Comparison of ENCODE assay signal across 14 cellular contexts in genomic region chr18:11570770-11571169, GRCh38. TPM values are rescaled to one million over a fixed set of nuclear protein-coding genes. Genes with fewer than 3 reads are reported as not detected.
A peak's percentile ranks its signal among the peaks of the same experiment; 100 is the strongest.
DNase-seq lines count a peak whose midpoint lies in the region; ATAC-seq, FAIRE-seq and TF ChIP-seq lines count a peak whose summit lies in the region.
"Had no signal": no experiment of that assay in that cellular context is flagged by ENCODE, and none has a peak within 500 bp of the region (broad histone marks: within the 10 kb centered on the region; RNA-seq: fewer than 3 reads in every experiment).

No MANE protein-coding gene starts in this region.

- intact Hi-C loops in kidney (cut with DNase I) = no loop called here

- H3K9me3 Mint-ChIP-seq in endothelial cell (ENCODE audit: unreplicated experiment) = no peaks in the 10 kb centered on the region
- H3K9me3 Mint-ChIP-seq in activated T-helper 17 cell treated with anti-CD3 and anti-CD28 coated beads, Interleukin-2, amount 50 U/mL, for 72 hours = no peaks in the 10 kb centered on the region
- H3K9me3 Mint-ChIP-seq: activated naive CD4-positive, alpha-beta T cell treated with anti-CD3 and anti-CD28 coated beads, Interleukin-2, amount 50 U/mL, for 72 hours had no signal

- peak overlapping the region; percentile 36; the same call in 1 of the 3 replicates for H3K4me2 ChIP-seq in A549

- ATAC-seq in A549 = peak in 1 of 2 experiments; percentile 44; a peak in 1 of 6 replicates
- ATAC-seq in GM21717 (IDR thresholded peaks at IDR 0.05; ENCODE audit: unreplicated experiment) = no peak
- ATAC-seq in activated T-helper 17 cell treated with anti-CD3 and anti-CD28 coated beads, Interleukin-2, amount 50 U/mL, for 72 hours (replicated peaks) = no peak
- ATAC-seq in GM21515 (IDR thresholded peaks at IDR 0.05; ENCODE audit: unreplicated experiment) = no peak
- ATAC-seq: activated naive CD4-positive, alpha-beta T cell treated with anti-CD3 and anti-CD28 coated beads, Interleukin-2, amount 50 U/mL, for 72 hours had no signal

- TF ChIP-seq CTCF in A549 (IDR thresholded peaks at IDR 0.05) (peak; percentile 40), endothelial cell (IDR thresholded peaks at IDR 0.05; ENCODE audit: unreplicated experiment) (peak; percentile 40), kidney (IDR thresholded peaks at IDR 0.05; ENCODE audit: borderline replicate concordance, extremely low read depth, insufficient read depth) (no peak)

- TF ChIP-seq POLR2A in A549 (IDR thresholded peaks at IDR 0.05; ENCODE audit: low read length) = no peak

- H3K4me3 Mint-ChIP-seq in endothelial cell (ENCODE audit: unreplicated experiment) = no peak overlapping the region
- H3K4me3 Mint-ChIP-seq in activated T-helper 17 cell treated with anti-CD3 and anti-CD28 coated beads, Interleukin-2, amount 50 U/mL, for 72 hours = no peak overlapping the region

- DNase-seq in A549 (ENCODE audit: low read depth in 1 of 2, low spot score in 1 of 2) (peak in 1 of 2 experiments; percentile 21), EH (ENCODE audit: low read depth) (peak; percentile 10), NCI-H460 (ENCODE audit: extremely low read depth, low read depth) (peak; percentile 2), endothelial cell (ENCODE audit: low spot score) (no peak), kidney (no peak)
- DNase-seq: activated CD4-positive, CD25-positive, alpha-beta regulatory T cell; DMS79 treated with DMSO at 0.1 percent for 48 hours; stimulated activated CD8-positive, alpha-beta memory T cell treated with anti-CD3 and anti-CD28 coated beads, Interleukin-4, amount 100 ng/mL, for 48 hours had no signal

- FAIRE-seq in A549 (lab: Jason Lieb, UNC) (no peak), kidney (lab: Jason Lieb, UNC) (no peak)

- H3K9me3 ChIP-seq in A549 (no peaks in the 10 kb centered on the region), kidney (ENCODE audit: control insufficient read depth in 1 of 2, low read length in 2 of 2) (no peaks in the 10 kb centered on the region)

- no peaks in the 10 kb centered on the region for H3K36me3 Mint-ChIP-seq in endothelial cell (ENCODE audit: low read depth, unreplicated experiment)
- no peaks in the 10 kb centered on the region for H3K36me3 Mint-ChIP-seq in activated T-helper 17 cell treated with anti-CD3 and anti-CD28 coated beads, Interleukin-2, amount 50 U/mL, for 72 hours (ENCODE audit: low read depth)
- H3K36me3 Mint-ChIP-seq: activated naive CD4-positive, alpha-beta T cell treated with anti-CD3 and anti-CD28 coated beads, Interleukin-2, amount 50 U/mL, for 72 hours had no signal

- TF ChIP-seq EP300 in A549 (IDR thresholded peaks at IDR 0.05) = no peak

- H3K4me3 ChIP-seq in A549 = no peak overlapping the region
- no peak overlapping the region for H3K4me3 ChIP-seq in kidney (ENCODE audit: low read length in 2 of 2)

- H3K4me1 ChIP-seq in A549 (no peaks in the 10 kb centered on the region), kidney (ENCODE audit: control insufficient read depth in 1 of 2, insufficient read depth in 1 of 2, low read depth in 1 of 2, low read length in 2 of 2) (no peaks in the 10 kb centered on the region)

- no peaks in the 10 kb centered on the region for H3K4me1 Mint-ChIP-seq in endothelial cell (ENCODE audit: unreplicated experiment)
- H3K4me1 Mint-ChIP-seq in activated T-helper 17 cell treated with anti-CD3 and anti-CD28 coated beads, Interleukin-2, amount 50 U/mL, for 72 hours = no peaks in the 10 kb centered on the region

- H3K27ac ChIP-seq in A549 (no peak overlapping the region), kidney (ENCODE audit: low read depth in 2 of 2, low read length in 2 of 2) (no peak overlapping the region)
- H3K27ac ChIP-seq: epithelial cell of prostate had no signal

- peak; percentile 41; a peak in 4 of 5 replicates for TF ChIP-seq RAD21 in A549 (conservative IDR thresholded peaks at IDR 0.05 in 1 of 2, IDR thresholded peaks at IDR 0.05 in 1 of 2)

- POLR2A ChIA-PET in A549 (lab: Yijun Ruan, JAX) = no interaction called here

- peaks cover 2% of the 10 kb centered on the region for H3K27me3 Mint-ChIP-seq in endothelial cell (ENCODE audit: unreplicated experiment)
- H3K27me3 Mint-ChIP-seq in activated T-helper 17 cell treated with anti-CD3 and anti-CD28 coated beads, Interleukin-2, amount 50 U/mL, for 72 hours = peaks cover 3% of the 10 kb centered on the region

- H3K36me3 ChIP-seq in kidney (ENCODE audit: control insufficient read depth in 1 of 2, insufficient read depth in 2 of 2, low read length in 2 of 2) = no peaks in the 10 kb centered on the region

- H3K27ac Mint-ChIP-seq in endothelial cell (ENCODE audit: unreplicated experiment) = no peak overlapping the region
- H3K27ac Mint-ChIP-seq in activated T-helper 17 cell treated with anti-CD3 and anti-CD28 coated beads, Interleukin-2, amount 50 U/mL, for 72 hours = no peak overlapping the region
- H3K27ac Mint-ChIP-seq: activated naive CD4-positive, alpha-beta T cell treated with anti-CD3 and anti-CD28 coated beads, Interleukin-2, amount 50 U/mL, for 72 hours had no signal

- 12% methylated on average over 6 of the region's 6 CpGs for WGBS in A549 (ENCODE audit: missing lambda C conversion rate)

- no peak overlapping the region for H3K9ac ChIP-seq in kidney (ENCODE audit: low read length in 2 of 2)

- CTCF ChIA-PET in A549 (lab: Yijun Ruan, JAX) = interaction anchor here (0.9 to 2.2 kb wide), 8 partner anchors 9 to 416 kb away, joined by 3 to 10 read pairs (median 4); no protein-coding TSS in a partner anchor

TF ChIP-seq in A549, 52 proteins besides CTCF, POLR2A, EP300 and RAD21:
- 0 out of 3 replicates have a peak, but pooled peaks have one; percentile 6 for TF ChIP-seq SMC3 (IDR thresholded peaks at IDR 0.05)
- TF ChIP-seq CEBPB (IDR thresholded peaks at IDR 0.05) = no peak

RNA-seq across cellular contexts. Expression of gene SLC35G4, which starts 38.6 kb away (rescaled TPM):
- polyA plus RNA-seq in A549 (2011; rRNA removed) (not detected in 2 replicates), A549 (2017; fragmentation: RNase III; extraction: RNeasy Plus Mini Kit Qiagen cat#74134 plus additional on column Dnase treatment) (not detected in 3 replicates), kidney (ENCODE audit: insufficient read depth, low read depth, low replicate concordance) (not detected)
- not detected in 2 replicates for polyA plus RNA-seq in A549 (2012; cell fraction: cytosol; rRNA removed)
- not detected in 2 replicates for polyA plus RNA-seq in A549 (2012; cell fraction: nucleus; rRNA removed)
- polyA minus RNA-seq in A549 (2011; rRNA and poly(A)+ RNA removed) = not detected in 2 replicates
- total RNA-seq in NCI-H460 (2014; rRNA removed; shearing (Covaris generic)) = not detected in 2 replicates
- not detected in 2 replicates for polyA plus RNA-seq in NCI-H460 (2014; cell fraction: nucleus; rRNA removed)
- total RNA-seq in endothelial cell (ENCODE audit: unreplicated experiment) (not detected), kidney (not detected)
- not detected for total RNA-seq in activated T-helper 17 cell treated with anti-CD3 and anti-CD28 coated beads, Interleukin-2, amount 50 U/mL, for 72 hours
- total RNA-seq: activated naive CD4-positive, alpha-beta T cell treated with anti-CD3 and anti-CD28 coated beads, Interleukin-2, amount 50 U/mL, for 72 hours; sciatic nerve had no signal

Comparison
In these comparisons a context has a peak if more than half of its experiments do, and no peak if none do; other contexts are left out.
1. DNase-seq: peak in EH (single experiment) and NCI-H460 (single experiment); none in endothelial cell (single experiment) and kidney (single experiment).